11 cellular contexts compared by ENCODE assay signal in genomic region chr1:22002461-22002860, GRCh38. TPM values are rescaled to one million over a fixed set of nuclear protein-coding genes. Genes with fewer than 3 reads are reported as not detected.
"Had no signal": no experiment of that assay in that cellular context is flagged by ENCODE, and none has a peak within 500 bp of the region (broad histone marks: within the 10 kb centered on the region; RNA-seq: fewer than 3 reads in every experiment).

No MANE protein-coding gene starts in this region.

RNA-seq across cellular contexts. Expression of gene CELA3A, which starts 1.0 kb away (rescaled TPM):
- total RNA-seq: OCI-LY7, PC-3, PC-9, Peyer's patch, Right ventricle myocardium inferior, Right ventricle myocardium superior, RPMI7951, SJSA1, SK-MEL-5 had no signal
- polyA plus RNA-seq: SK-N-SH had no signal

RNA-seq across cellular contexts. Expression of gene CELA3B, which starts 25.6 kb away (rescaled TPM):
- total RNA-seq: OCI-LY7, PC-3, PC-9, Peyer's patch, Right ventricle myocardium inferior, Right ventricle myocardium superior, RPMI7951, SJCRH30, SJSA1, SK-MEL-5 had no signal
- polyA plus RNA-seq: SK-N-SH had no signal
